Comparison of ENCODE assay signal across 1 cellular context in genomic region chr19:42450314-42450934, GRCh38.
TF ChIP-seq lines count a peak whose summit lies in the region.

No MANE protein-coding gene starts in this region.

TF ChIP-seq in HepG2, 621 proteins besides CTCF, POLR2A, EP300 and RAD21 (continued from another document and continues in another):
- TF ChIP-seq ZNF770 (CRISPR knock-in tag; IDR thresholded peaks at IDR 0.05) (peak; percentile 72; the same call in 1 of the 2 replicates), SAFB2 (CRISPR knock-in tag; IDR thresholded peaks at IDR 0.05; ENCODE audit: borderline replicate concordance, low read depth) (no peak), ZSCAN21 (CRISPR knock-in tag; IDR thresholded peaks at IDR 0.05; ENCODE audit: borderline replicate concordance) (0 out of 2 replicates have a peak, but pooled peaks have one; percentile 61), ZNF414 (CRISPR knock-in tag; IDR thresholded peaks at IDR 0.05) (0 out of 2 replicates have a peak, but pooled peaks have one; percentile 48), MED1 (CRISPR knock-in tag; IDR thresholded peaks at IDR 0.05) (peak; percentile 95), KAT8 (CRISPR knock-in tag; IDR thresholded peaks at IDR 0.05) (peak; percentile 76; the same call in 1 of the 2 replicates), PRDM10 (CRISPR knock-in tag; IDR thresholded peaks at IDR 0.05; ENCODE audit: low read depth) (peak; percentile 57; the same call in 1 of the 2 replicates), HNF1B (CRISPR knock-in tag; IDR thresholded peaks at IDR 0.05) (peak; percentile 94), ZBTB7B (CRISPR knock-in tag; IDR thresholded peaks at IDR 0.05) (peak; percentile 84; the same call in 1 of the 2 replicates), ARID4A (CRISPR knock-in tag; IDR thresholded peaks at IDR 0.05; ENCODE audit: borderline replicate concordance) (peak; percentile 67; the same call in 1 of the 2 replicates), ASH2L (IDR thresholded peaks at IDR 0.05; ENCODE audit: insufficient read length, low read depth, low read length) (no peak), ZNF570 (CRISPR knock-in tag; IDR thresholded peaks at IDR 0.05; ENCODE audit: borderline replicate concordance) (no peak), HDAC1 (CRISPR knock-in tag; IDR thresholded peaks at IDR 0.05) (peak; percentile 59), ZBTB25 (CRISPR knock-in tag; IDR thresholded peaks at IDR 0.05) (peak; percentile 89), NFE2L2 (IDR thresholded peaks at IDR 0.05; ENCODE audit: low read length) (peak; percentile 28; the same call in 1 of the 2 replicates), ZNF318 (CRISPR knock-in tag; IDR thresholded peaks at IDR 0.05) (no peak), ZBTB1 (CRISPR knock-in tag; IDR thresholded peaks at IDR 0.05; ENCODE audit: borderline replicate concordance) (no peak), CREM (IDR thresholded peaks at IDR 0.05) (peak; percentile 78), CREM (CRISPR knock-in tag; IDR thresholded peaks at IDR 0.05) (no peak), ZBTB46 (CRISPR knock-in tag; IDR thresholded peaks at IDR 0.05; ENCODE audit: borderline replicate concordance) (peak; percentile 42; the same call in 1 of the 2 replicates), MED13 (CRISPR knock-in tag; IDR thresholded peaks at IDR 0.05) (peak; percentile 37; the same call in 1 of the 2 replicates), MTA3 (CRISPR knock-in tag; IDR thresholded peaks at IDR 0.05) (no peak)
